In genomic region chr13:39144941-39145533, GRCh38 we compare ENCODE assay signal across 9 cellular contexts.
DNase-seq lines count a peak whose midpoint lies in the region; ATAC-seq and TF ChIP-seq lines count a peak whose summit lies in the region.
"Had no signal": no experiment of that assay in that cellular context is flagged by ENCODE, and none has a peak within 500 bp of the region (broad histone marks: within the 10 kb centered on the region; RNA-seq: fewer than 3 reads in every experiment).

No MANE protein-coding gene starts in this region.

- H3K36me3 ChIP-seq in SK-N-SH (replicated peaks in 1 of 2; ENCODE audit: control insufficient read depth in 1 of 2, insufficient read depth in 2 of 2, low read length in 1 of 2) (no peaks in the 10 kb centered on the region), uterus (no peaks in the 10 kb centered on the region)
- H3K36me3 ChIP-seq: BLaER1 treated with 17β-estradiol and CSF1 and Interleukin-3, amounts not matched to agents 10 nM and 100 nM had no signal

- no peak overlapping the region for H2AFZ ChIP-seq in SK-N-SH (ENCODE audit: low read depth)

- H3K9ac ChIP-seq in SK-N-SH, result no peak overlapping the region
- H3K9ac ChIP-seq: BLaER1 treated with 17β-estradiol and CSF1 and Interleukin-3, amounts not matched to agents 10 nM and 100 nM had no signal

- DNase-seq in NCI-H1105 treated with DMSO at 0.1 percent for 48 hours (lab: John Stamatoyannopoulos, UW), result peak; percentile 23
- no peak for DNase-seq in NCI-H1105 (lab: John Stamatoyannopoulos, UW)
- DNase-seq in SK-N-SH, result peak; percentile 56
- DNase-seq in epithelial cell of esophagus (ENCODE audit: low read depth), result peak; percentile 76
- DNase-seq in midbrain (lab: John Stamatoyannopoulos, UW), result peak; percentile 77
- DNase-seq in uterus, result peak; percentile 60 to 61
- no peak for DNase-seq in NCI-H524 treated with DMSO at 0.1 percent for 48 hours (lab: John Stamatoyannopoulos, UW)

- H3K9me3 ChIP-seq in SK-N-SH (no peaks in the 10 kb centered on the region), uterus (no peaks in the 10 kb centered on the region)

- TF ChIP-seq EP300 in SK-N-SH (IDR thresholded peaks at IDR 0.05; ENCODE audit: borderline replicate concordance in 1 of 2, low read depth in 1 of 2, low read length in 1 of 2), result no peak

- ATAC-seq in HG02798 (IDR thresholded peaks at IDR 0.05; ENCODE audit: poor library complexity, unreplicated experiment), result peak; percentile 66

- H3K4me1 ChIP-seq in SK-N-SH (ENCODE audit: control insufficient read depth in 1 of 2, insufficient read depth in 2 of 2, low read depth in 1 of 2, low read length in 1 of 2) (no peaks in the 10 kb centered on the region), uterus (no peaks in the 10 kb centered on the region)

- no peak overlapping the region for H3K27ac ChIP-seq in SK-N-SH (ENCODE audit: low read depth in 2 of 2, low read length in 1 of 2)
- peak overlapping the region in 1 of 2 donors; percentile 23 for H3K27ac ChIP-seq in uterus
- H3K27ac ChIP-seq: BLaER1 treated with 17β-estradiol and CSF1 and Interleukin-3, amounts not matched to agents 10 nM and 100 nM had no signal

- TF ChIP-seq CTCF in SK-N-SH (IDR thresholded peaks at IDR 0.05) (peak; percentile 76), epithelial cell of esophagus (IDR thresholded peaks at IDR 0.05; ENCODE audit: insufficient read depth, low read depth, low read length, missing control alignments) (peak; percentile 91), uterus (IDR thresholded peaks at IDR 0.05) (peak; percentile 71 to 74 (median 74))

- intact Hi-C loops in uterus (cut with DNase I; ENCODE audit: low total_unique reads), result loop anchor here (10.0 kb wide), 1 partner anchor 470 kb away; no protein-coding TSS in a partner anchor

- CTCF ChIA-PET in SK-N-SH (lab: Yijun Ruan, JAX), result interaction anchor here (0.6 to 3.0 kb wide), 21 partner anchors 9 to 1048 kb away, joined by 3 to 26 read pairs (median 3); no protein-coding TSS in a partner anchor

- TF ChIP-seq RAD21 in SK-N-SH (IDR thresholded peaks at IDR 0.05; ENCODE audit: low read length), result peak; percentile 79

- no peaks in the 10 kb centered on the region for H3K79me2 ChIP-seq in SK-N-SH (ENCODE audit: insufficient read depth)

- H3K27me3 ChIP-seq in SK-N-SH (ENCODE audit: insufficient read depth) (no peaks in the 10 kb centered on the region; the same call in 1 of the 2 replicates), uterus (no peaks in the 10 kb centered on the region)
- H3K27me3 ChIP-seq: BLaER1 treated with 17β-estradiol and CSF1 and Interleukin-3, amounts not matched to agents 10 nM and 100 nM had no signal

- no peak overlapping the region; a peak in 1 of 4 replicates for H3K4me3 ChIP-seq in SK-N-SH (ENCODE audit: low read depth in 2 of 2, low read length in 1 of 2)
- H3K4me3 ChIP-seq in epithelial cell of esophagus (ENCODE audit: low read length), result no peak overlapping the region
- H3K4me3 ChIP-seq in uterus, result peak overlapping the region in 1 of 2 donors; percentile 7
- H3K4me3 ChIP-seq: BLaER1 treated with 17β-estradiol and CSF1 and Interleukin-3, amounts not matched to agents 10 nM and 100 nM had no signal

- no peaks in the 10 kb centered on the region for H3F3A ChIP-seq in SK-N-SH (replicated peaks; ENCODE audit: insufficient read depth)

- WGBS in SK-N-SH (ENCODE audit: low lambda C conversion rate), result 25% methylated on average over 8 of the region's 8 CpGs

- H4K20me1 ChIP-seq in SK-N-SH (ENCODE audit: insufficient read depth), result no peaks in the 10 kb centered on the region
- H4K20me1 ChIP-seq: BLaER1 treated with 17β-estradiol and CSF1 and Interleukin-3, amounts not matched to agents 10 nM and 100 nM had no signal

- no peaks in the 10 kb centered on the region for H3K9me2 ChIP-seq in SK-N-SH

- POLR2A ChIA-PET in SK-N-SH (lab: Yijun Ruan, JAX), result no interaction called here

- H3K4me2 ChIP-seq in SK-N-SH, result no peak overlapping the region
- H3K4me2 ChIP-seq: BLaER1 treated with 17β-estradiol and CSF1 and Interleukin-3, amounts not matched to agents 10 nM and 100 nM had no signal

- TF ChIP-seq POLR2A in uterus (IDR thresholded peaks at IDR 0.05), result no peak

TF ChIP-seq in SK-N-SH, 30 proteins besides CTCF, POLR2A, EP300 and RAD21:
- no peak for TF ChIP-seq FOXM1 (IDR thresholded peaks at IDR 0.05; ENCODE audit: low read depth)
- no peak for TF ChIP-seq NFIC (IDR thresholded peaks at IDR 0.05; ENCODE audit: borderline replicate concordance)
- TF ChIP-seq SMC3 (IDR thresholded peaks at IDR 0.05; ENCODE audit: low read depth, low read length), result peak; percentile 68

Comparison
In these comparisons a context has a peak if more than half of its experiments do, and no peak if none do; other contexts are left out.
1. DNase-seq: peak in NCI-H1105 treated with DMSO at 0.1 percent for 48 hours (single experiment), SK-N-SH (single experiment), epithelial cell of esophagus (single experiment), midbrain (single experiment) and uterus (2 of 2); none in NCI-H1105 (single experiment) and NCI-H524 treated with DMSO at 0.1 percent for 48 hours (single experiment).
2. Peak in every context shown above with its lines, with median percentiles within 50 percentile points of each other: CTCF ChIP-seq.